In the genomic region with DNA sequence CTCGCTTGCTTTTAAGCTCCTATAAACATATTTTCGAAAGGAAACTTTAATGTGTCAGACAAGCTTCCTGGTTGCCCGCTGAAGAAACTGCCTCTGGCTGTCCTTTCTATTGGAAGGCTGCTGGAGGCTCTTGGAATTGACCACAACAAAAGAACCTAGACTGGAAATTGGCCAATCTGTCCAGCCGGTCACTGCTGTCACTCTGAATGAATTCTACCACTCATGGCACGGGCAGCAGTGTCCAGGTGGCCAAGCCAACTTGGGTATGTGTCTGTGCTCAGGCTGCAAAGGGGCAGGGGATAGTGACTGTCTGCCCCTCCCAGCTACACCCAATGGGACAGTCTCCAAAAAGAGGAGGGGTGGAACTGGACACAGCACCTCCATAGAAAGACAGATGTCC, we compare ENCODE assay signal across 21 cellular contexts. TPM values are rescaled to one million over a fixed set of nuclear protein-coding genes. Genes with fewer than 3 reads are reported as not detected.
DNase-seq lines count a peak whose midpoint lies in the region; ATAC-seq and TF ChIP-seq lines count a peak whose summit lies in the region.
"Had no signal": no experiment of that assay in that cellular context is flagged by ENCODE, and none has a peak within 500 bp of the region (broad histone marks: within the 10 kb centered on the region; RNA-seq: fewer than 3 reads in every experiment).

No MANE protein-coding gene starts in this region.

- H2AFZ ChIP-seq in osteoblast (ENCODE audit: low read length) = no peak overlapping the region
- H2AFZ ChIP-seq: GM23248 had no signal

- H4K20me1 ChIP-seq in osteoblast (ENCODE audit: insufficient read depth, low read length) = no peaks in the 10 kb centered on the region
- H4K20me1 ChIP-seq: BLaER1 had no signal

- no peak for ATAC-seq in GM19397 (IDR thresholded peaks at IDR 0.05; ENCODE audit: unreplicated experiment)
- ATAC-seq: A549, HCT116, K562 had no signal

- H3K4me3 ChIP-seq in osteoblast (ENCODE audit: insufficient read depth, low read length) = no peak overlapping the region
- H3K4me3 ChIP-seq: A549, BLaER1, GM23248, K562 had no signal

- DNase-seq in G401 (ENCODE audit: low spot score) (peak; percentile 93), M059J (ENCODE audit: low read depth) (peak; percentile 11), astrocyte of the hippocampus (ENCODE audit: low read depth, low spot score) (peak; percentile 10), osteoblast (ENCODE audit: insufficient read length, low spot score, missing footprints) (peak; percentile 35), HCEC 1CT (no peak)
- no peak for DNase-seq in activated CD8-positive, alpha-beta memory T cell treated with anti-CD3 and anti-CD28 coated beads, Interleukin-2, amount 50 U/mL, for 48 hours
- DNase-seq: Calu3; CD4-positive, alpha-beta memory T cell; DMS 273 treated with DMSO at 0.1 percent for 48 hours; DMS53; DND-41; EL; GM23248; HFFc6; IMR-90 had no signal

- no peak overlapping the region for H3K4me2 ChIP-seq in osteoblast (ENCODE audit: insufficient read depth, low read length)
- H3K4me2 ChIP-seq: A549, BLaER1 had no signal

- no peak for TF ChIP-seq CTCF in osteoblast (IDR thresholded peaks at IDR 0.05; ENCODE audit: extremely low read depth, low read depth, low read length)

- H3K27me3 ChIP-seq in osteoblast (ENCODE audit: insufficient read depth, low read length) = peaks cover 11% of the 10 kb centered on the region
- H3K27me3 ChIP-seq: BLaER1 had no signal

- H3K36me3 ChIP-seq in osteoblast (ENCODE audit: insufficient read depth, low read length) = no peaks in the 10 kb centered on the region
- H3K36me3 ChIP-seq: BLaER1 had no signal

- no peaks in the 10 kb centered on the region for H3K9me3 ChIP-seq in osteoblast (ENCODE audit: low read depth, low read length)
- H3K9me3 ChIP-seq: A549, BLaER1 had no signal

- H3K27ac ChIP-seq in osteoblast (ENCODE audit: low read depth, low read length) = no peak overlapping the region
- H3K27ac ChIP-seq: A549, BLaER1, GM23248, HL-60 had no signal

- no peaks in the 10 kb centered on the region for H3K4me1 ChIP-seq in osteoblast (ENCODE audit: insufficient read depth, low read length)
- H3K4me1 ChIP-seq: A549, BLaER1 had no signal

- in situ Hi-C loops in G401 (cut with HindIII; ENCODE audit: low sequenced_read_pairs) = no loop called here

- H3K79me2 ChIP-seq in osteoblast (ENCODE audit: insufficient read depth, low read length) = no peaks in the 10 kb centered on the region

RNA-seq across cellular contexts. Expression of a gene that starts 57.6 kb away (rescaled TPM):
- 2.8 and 5.9 TPM in 2 replicates for total RNA-seq in G401 (2014; rRNA removed; shearing (Covaris generic))
- not detected in 2 replicates for total RNA-seq in M059J (2014; rRNA removed; shearing (Covaris generic))
- under 0.01 and 0.36 TPM in 2 replicates for total RNA-seq in osteoblast
- total RNA-seq: GM23248 had no signal

Comparison
In these comparisons a context has a peak if more than half of its experiments do, and no peak if none do; other contexts are left out.
1. DNase-seq: peak in G401 (single experiment), M059J (single experiment), astrocyte of the hippocampus (single experiment) and osteoblast (single experiment); none in HCEC 1CT (single experiment) and activated CD8-positive, alpha-beta memory T cell treated with anti-CD3 and anti-CD28 coated beads, Interleukin-2, amount 50 U/mL, for 48 hours (single experiment).